ENCODE assay signal across 13 cellular contexts in genomic region chr12:19965196-19966038, GRCh38.
"Had no signal": no experiment of that assay in that cellular context is flagged by ENCODE, and none has a peak within 500 bp of the region (broad histone marks: within the 10 kb centered on the region; RNA-seq: fewer than 3 reads in every experiment).

No MANE protein-coding gene starts in this region.

- H3K4me1 Mint-ChIP-seq: activated naive CD4-positive, alpha-beta T cell treated with anti-CD3 and anti-CD28 coated beads, Interleukin-2, amount 50 U/mL, for 24 hours had no signal

- H3K9me3 ChIP-seq: ovary had no signal

- H3K4me3 Mint-ChIP-seq: activated naive CD4-positive, alpha-beta T cell treated with anti-CD3 and anti-CD28 coated beads, Interleukin-2, amount 50 U/mL, for 24 hours; nephron progenitor cell; WTC11 had no signal

- H3K27ac ChIP-seq: brain microvascular endothelial cell, ovary had no signal

- ATAC-seq: stimulated activated naive CD8-positive, alpha-beta T cell treated with anti-CD3 and anti-CD28 coated beads, Interleukin-15, Interleukin-2, amounts not matched to agents 100 U/mL and 50 U/mL, for 24 hours; WTC11 had no signal

- H3K9me3 Mint-ChIP-seq: activated naive CD4-positive, alpha-beta T cell treated with anti-CD3 and anti-CD28 coated beads, Interleukin-2, amount 50 U/mL, for 24 hours; WTC11 had no signal

- H3K27me3 ChIP-seq: brain microvascular endothelial cell, ovary had no signal

- DNase-seq: activated CD4-positive, alpha-beta T cell treated with anti-CD3 and anti-CD28 coated beads, Interleukin-2, amount 50 U/mL, for 1 hour; activated T-cell treated with anti-CD3 and anti-CD28 coated beads, Interleukin-2, amount 50 U/mL, for 1 hour; brain microvascular endothelial cell; cerebellar nuclear complex; left cardiac atrium; nephron progenitor cell; ovary; stimulated activated CD4-positive, alpha-beta T cell treated with anti-CD3 and anti-CD28 coated beads, Interleukin-4, amount 100 ng/mL, for 1 hour; stimulated activated CD8-positive, alpha-beta memory T cell treated with anti-CD3 and anti-CD28 coated beads, Interleukin-4, amount 100 ng/mL, for 48 hours; stimulated activated naive CD8-positive, alpha-beta T cell treated with anti-CD3 and anti-CD28 coated beads, Interleukin-15, Interleukin-2, amounts not matched to agents 100 U/mL and 50 U/mL, for 24 hours; T-helper 1 cell had no signal

- H3K27ac Mint-ChIP-seq: activated naive CD4-positive, alpha-beta T cell treated with anti-CD3 and anti-CD28 coated beads, Interleukin-2, amount 50 U/mL, for 24 hours; nephron progenitor cell; WTC11 had no signal

- H3K36me3 Mint-ChIP-seq: activated naive CD4-positive, alpha-beta T cell treated with anti-CD3 and anti-CD28 coated beads, Interleukin-2, amount 50 U/mL, for 24 hours; WTC11 had no signal

- H3K4me3 ChIP-seq: ovary had no signal

- H3K36me3 ChIP-seq: brain microvascular endothelial cell, ovary had no signal

- H3K27me3 Mint-ChIP-seq: activated naive CD4-positive, alpha-beta T cell treated with anti-CD3 and anti-CD28 coated beads, Interleukin-2, amount 50 U/mL, for 24 hours had no signal
